In genomic region chr10:11573497-11573896, GRCh38 we compare ENCODE assay signal across 1 cellular context.
TF ChIP-seq lines count a peak whose summit lies in the region.

No MANE protein-coding gene starts in this region.

TF ChIP-seq in WTC11, 78 proteins besides CTCF, POLR2A, EP300 and RAD21 (continued from another document):
- TF ChIP-seq ZNF281 (CRISPR knock-in tag; IDR thresholded peaks at IDR 0.05) (no peak), SMAD4 (CRISPR knock-in tag; IDR thresholded peaks at IDR 0.05) (no peak), ZBTB21 (CRISPR knock-in tag; IDR thresholded peaks at IDR 0.05; ENCODE audit: borderline replicate concordance) (no peak), SP1 (CRISPR knock-in tag; conservative IDR thresholded peaks at IDR 0.05) (no peak)
- TF ChIP-seq, protein P1, sequence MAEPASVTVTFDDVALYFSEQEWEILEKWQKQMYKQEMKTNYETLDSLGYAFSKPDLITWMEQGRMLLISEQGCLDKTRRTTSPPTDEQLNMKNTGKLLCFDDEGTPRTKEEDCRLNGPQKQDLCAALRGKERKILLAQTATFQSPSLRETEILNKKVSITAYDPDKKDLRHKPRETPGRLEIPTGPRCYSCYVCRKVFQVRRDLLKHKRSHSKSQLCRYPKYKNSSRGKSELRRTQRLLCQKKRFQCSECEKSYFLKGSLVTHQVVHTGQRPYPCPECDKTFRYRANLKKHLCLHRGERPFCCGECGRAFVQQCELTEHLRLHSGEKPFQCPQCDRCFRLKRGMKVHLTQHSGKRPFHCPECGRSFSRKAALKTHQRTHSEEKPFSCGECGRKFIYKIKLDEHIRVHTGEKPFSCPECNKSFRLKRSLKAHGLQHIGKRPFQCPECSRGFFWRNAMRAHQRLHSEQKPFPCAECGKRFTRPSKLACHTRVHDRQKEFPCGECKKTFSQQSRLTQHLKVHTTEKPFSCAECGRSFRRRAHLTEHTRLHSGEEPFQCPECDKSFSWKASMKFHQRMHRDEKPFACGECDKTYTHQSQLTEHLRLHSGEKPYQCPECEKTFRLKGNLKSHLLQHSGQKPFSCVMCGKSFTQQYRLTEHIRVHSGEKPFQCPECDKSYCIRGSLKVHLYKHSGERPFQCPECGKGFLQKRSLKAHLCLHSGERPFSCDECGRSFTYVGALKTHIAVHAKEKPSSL (CRISPR knock-in tag; conservative IDR thresholded peaks at IDR 0.05): no peak
